In the genomic region with DNA sequence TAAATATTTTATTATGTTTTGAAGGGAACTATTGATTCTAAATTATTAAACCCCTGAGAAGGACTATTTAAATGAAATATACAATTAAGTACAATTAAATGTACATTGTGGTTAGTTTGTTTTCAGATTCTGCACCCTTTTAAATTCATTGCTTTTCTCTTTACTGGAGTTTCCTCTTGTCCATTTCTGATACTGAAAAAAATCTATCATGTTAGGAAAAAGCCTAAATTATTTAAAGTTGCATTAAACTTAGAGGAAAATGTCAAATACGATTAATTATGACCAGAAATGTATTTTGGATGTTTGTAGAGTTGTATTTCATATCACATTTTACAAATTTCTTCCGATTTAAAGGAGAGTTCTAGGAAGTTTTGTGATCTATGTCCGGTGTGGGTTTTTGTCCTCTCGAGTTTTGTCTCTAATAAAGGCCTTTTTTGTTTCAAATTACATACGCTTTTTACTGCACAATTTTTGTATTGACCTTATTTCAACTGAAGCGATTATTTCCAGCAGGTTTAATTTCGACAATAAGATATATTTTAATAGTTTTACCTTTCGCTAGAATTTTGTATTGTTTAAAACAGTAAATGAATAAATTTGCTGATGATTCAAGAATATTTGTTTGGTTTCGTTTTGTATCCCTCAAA, we compare ENCODE assay signal across 11 cellular contexts.
DNase-seq lines count a peak whose midpoint lies in the region; TF ChIP-seq lines count a peak whose summit lies in the region.
"Had no signal": no experiment of that assay in that cellular context is flagged by ENCODE, and none has a peak within 500 bp of the region (broad histone marks: within the 10 kb centered on the region; RNA-seq: fewer than 3 reads in every experiment).

No MANE protein-coding gene starts in this region.

- TF ChIP-seq CTCF in fibroblast of mammary gland (conservative IDR thresholded peaks at IDR 0.05; ENCODE audit: control insufficient read depth, insufficient read depth, low read depth, low read length): no peak

- DNase-seq in T-helper 2 cell treated with Interferon-gamma antibody and Interleukin-4, amounts not matched to agents 5 μg/mL and 100 μg/mL, for 36 hours (ENCODE audit: low spot score): no peak
- DNase-seq in T-helper 2 cell (no peak), RKO (ENCODE audit: low spot score) (peak; percentile 12), fibroblast of mammary gland (ENCODE audit: low read depth) (no peak), skeletal muscle cell (ENCODE audit: low read depth) (no peak), hippocampal formation (lab: John Stamatoyannopoulos, UW) (no peak), DMS53 (lab: John Stamatoyannopoulos, UW) (no peak), NCI-H187 treated with DMSO at 0.1 percent for 48 hours (lab: John Stamatoyannopoulos, UW) (no peak)
- DNase-seq: activated T-cell treated with anti-CD3 and anti-CD28 coated beads, Interleukin-2, amount 50 U/mL, for 24 hours; left cardiac atrium; NCI-H1930 had no signal

- no peak overlapping the region for H3K4me3 Mint-ChIP-seq in T-helper 2 cell treated with Interferon-gamma antibody and Interleukin-4, amounts not matched to agents 5 μg/mL and 100 μg/mL, for 36 hours

- peaks cover 7% of the 10 kb centered on the region for H3K36me3 Mint-ChIP-seq in T-helper 2 cell treated with Interferon-gamma antibody and Interleukin-4, amounts not matched to agents 5 μg/mL and 100 μg/mL, for 36 hours (ENCODE audit: low read depth)

- H3K27ac Mint-ChIP-seq in T-helper 2 cell treated with Interferon-gamma antibody and Interleukin-4, amounts not matched to agents 5 μg/mL and 100 μg/mL, for 36 hours: peak overlapping the region; percentile 10

- H3K4me3 ChIP-seq in fibroblast of mammary gland (ENCODE audit: control insufficient read depth, low read depth, low read length): peak overlapping the region; percentile 79
- peak overlapping the region; percentile 90 for H3K4me3 ChIP-seq in skeletal muscle cell (ENCODE audit: low read depth, low read length)

- peaks cover 17% of the 10 kb centered on the region for H3K4me1 Mint-ChIP-seq in T-helper 2 cell treated with Interferon-gamma antibody and Interleukin-4, amounts not matched to agents 5 μg/mL and 100 μg/mL, for 36 hours (ENCODE audit: low read depth)

- H3K27me3 Mint-ChIP-seq in T-helper 2 cell treated with Interferon-gamma antibody and Interleukin-4, amounts not matched to agents 5 μg/mL and 100 μg/mL, for 36 hours (ENCODE audit: low read depth): peaks cover 72% of the 10 kb centered on the region

- H3K9me3 Mint-ChIP-seq in T-helper 2 cell treated with Interferon-gamma antibody and Interleukin-4, amounts not matched to agents 5 μg/mL and 100 μg/mL, for 36 hours: no peaks in the 10 kb centered on the region
- H3K9me3 Mint-ChIP-seq: activated T-cell treated with anti-CD3 and anti-CD28 coated beads, Interleukin-2, amount 50 U/mL, for 24 hours had no signal
